Comparison of ENCODE assay signal across 8 cellular contexts in genomic region chr6:133979269-133979963, GRCh38. TPM values are rescaled to one million over a fixed set of nuclear protein-coding genes. Genes with fewer than 3 reads are reported as not detected.
DNase-seq lines count a peak whose midpoint lies in the region; ATAC-seq, FAIRE-seq and TF ChIP-seq lines count a peak whose summit lies in the region.
"Not testable (repeated sequence)": the region's sequence is repeated elsewhere in the genome, so short reads cannot be mapped to it uniquely, and the experiment has no call there.

No MANE protein-coding gene starts in this region.

- not testable (repeated sequence) for ATAC-seq in A549; PC-3; WTC11; foreskin keratinocyte; stimulated activated effector memory CD8-positive, alpha-beta T cell treated with anti-CD3 and anti-CD28 coated beads, Interleukin-12 subunit alpha, Interleukin-12 subunit beta, amount 100 ng/mL, for 72 hours
- ATAC-seq in left colon: peak; percentile 94

- H3K27me3 Mint-ChIP-seq in WTC11 (ENCODE audit: low read depth); mesothelial cell of epicardium (ENCODE audit: low read depth): not testable (repeated sequence)

- peaks cover 31% of the 10 kb centered on the region for H3K4me1 ChIP-seq in A549
- H3K4me1 ChIP-seq in HEK293 (ENCODE audit: control insufficient read depth, insufficient read depth, low read length): peaks cover 26% of the 10 kb centered on the region
- peaks cover 36% of the 10 kb centered on the region for H3K4me1 ChIP-seq in PC-3 (ENCODE audit: insufficient read depth, low read length)
- not testable (repeated sequence) for H3K4me1 ChIP-seq in foreskin keratinocyte

- not testable (repeated sequence) for BruUV-seq in PC-3 (replicated peaks; lab: Mats Ljungman, UMichigan)

- not testable (repeated sequence) for H3F3A ChIP-seq in PC-3 (ENCODE audit: low read length, unreplicated experiment)

- not testable (repeated sequence) for TF ChIP-seq POLR2A in A549 (IDR thresholded peaks at IDR 0.05; ENCODE audit: low read length)

- not testable (repeated sequence) for H3K4me3 ChIP-seq in A549; HEK293 (ENCODE audit: low read depth, low read length)
- H3K4me3 ChIP-seq in PC-3 (ENCODE audit: low read length): peak overlapping the region; percentile 30; the same call in 1 of the 2 replicates

- not testable (repeated sequence) for FAIRE-seq in A549 (lab: Jason Lieb, UNC)

- H3K27me3 ChIP-seq in PC-3 (ENCODE audit: low read length); foreskin keratinocyte: not testable (repeated sequence)

- 76% methylated on average over 7 of the region's 7 CpGs for WGBS in A549 (ENCODE audit: missing lambda C conversion rate)

- not testable (repeated sequence) for H3K9me3 ChIP-seq in A549; HEK293 (ENCODE audit: control insufficient read depth, insufficient read depth, low read depth, low read length); PC-3 (ENCODE audit: low read length)

- not testable (repeated sequence) for DNase-seq in A549 (ENCODE audit: low read depth in 1 of 2, low spot score in 1 of 2); PC-3; WTC11 (ENCODE audit: low spot score); foreskin keratinocyte; left colon; mesothelial cell of epicardium (ENCODE audit: low spot score in 2 of 2, unreplicated experiment in 2 of 2); stimulated activated effector memory CD8-positive, alpha-beta T cell treated with anti-CD3 and anti-CD28 coated beads, Interleukin-12 subunit alpha, Interleukin-12 subunit beta, amount 100 ng/mL, for 72 hours (ENCODE audit: low spot score in 2 of 2)

- not testable (repeated sequence) for TF ChIP-seq CTCF in A549 (IDR thresholded peaks at IDR 0.05); HEK293 (tag by site-specific recombination; IDR thresholded peaks at IDR 0.05); PC-3 (conservative IDR thresholded peaks at IDR 0.05; ENCODE audit: low read depth, low read length); WTC11 (IDR thresholded peaks at IDR 0.05); foreskin keratinocyte (conservative IDR thresholded peaks at IDR 0.05); mesothelial cell of epicardium (IDR thresholded peaks at IDR 0.05; ENCODE audit: unreplicated experiment)

- H3K9me3 Mint-ChIP-seq in WTC11; mesothelial cell of epicardium; stimulated activated effector memory CD8-positive, alpha-beta T cell treated with anti-CD3 and anti-CD28 coated beads, Interleukin-12 subunit alpha, Interleukin-12 subunit beta, amount 100 ng/mL, for 72 hours: not testable (repeated sequence)

- H4K20me1 ChIP-seq in PC-3 (ENCODE audit: low read length): not testable (repeated sequence)

- TF ChIP-seq EP300 in A549 (IDR thresholded peaks at IDR 0.05): not testable (repeated sequence)

- H3K9ac ChIP-seq in PC-3 (ENCODE audit: low read length): not testable (repeated sequence)

- CTCF ChIA-PET in A549 (lab: Yijun Ruan, JAX) (interaction anchor here (1.0 to 10.4 kb wide), 3 partner anchors 11 to 83 kb away, joined by 3 to 128 read pairs (median 3); no protein-coding TSS in a partner anchor), HEK293 (lab: Yijun Ruan, JAX) (interaction anchor here (0.7 to 10.9 kb wide), 8 partner anchors 24 to 130 kb away, joined by 3 to 304 read pairs (median 6); no protein-coding TSS in a partner anchor), PC-3 (lab: Charles Lee) (interaction anchor here (0.7 kb wide), 1 partner anchor 38 kb away, joined by 4 read pairs; no protein-coding TSS in a partner anchor), WTC11 (lab: Charles Lee) (interaction anchor here (1.3 kb wide), 1 partner anchor 58 kb away, joined by 3 read pairs; no protein-coding TSS in a partner anchor)

- peaks cover 6 to 20% of the 10 kb centered on the region in 2 experiments for H3K36me3 ChIP-seq in HEK293 (ENCODE audit: control insufficient read depth in 2 of 2, insufficient read depth in 1 of 2, low read length in 2 of 2)
- not testable (repeated sequence) for H3K36me3 ChIP-seq in PC-3 (ENCODE audit: low read depth, low read length)

- H2AFZ ChIP-seq in PC-3 (ENCODE audit: low read length): not testable (repeated sequence)

- POLR2A ChIA-PET in A549 (lab: Yijun Ruan, JAX); PC-3 (lab: Charles Lee; ENCODE audit: unreplicated experiment): not testable (repeated sequence)
- POLR2A ChIA-PET in HEK293 (lab: Yijun Ruan, JAX) (interaction anchor here (1.4 kb wide), 1 partner anchor 26 kb away, joined by 4 read pairs; the partner anchor contains the start of gene TBPL1), WTC11 (lab: Charles Lee) (interaction anchor here (0.6 kb wide), 2 partner anchors 104 to 111 kb away, joined by 4 read pairs; no protein-coding TSS in a partner anchor)

- H3K4me1 Mint-ChIP-seq in WTC11 (peaks cover 30% of the 10 kb centered on the region), mesothelial cell of epicardium (peaks cover 14% of the 10 kb centered on the region)
- H3K4me1 Mint-ChIP-seq in stimulated activated effector memory CD8-positive, alpha-beta T cell treated with anti-CD3 and anti-CD28 coated beads, Interleukin-12 subunit alpha, Interleukin-12 subunit beta, amount 100 ng/mL, for 72 hours: peaks cover 24% of the 10 kb centered on the region

- intact Hi-C loops in PC-3 (cut with micrococcal nuclease): not testable (repeated sequence)
- intact Hi-C loops in left colon (cut with DNase I, micrococcal nuclease): loop anchor here in 1 of 2 donors (10.0 kb wide), 1 partner anchor 55 kb away; no protein-coding TSS in a partner anchor

- not testable (repeated sequence) for H3K27ac ChIP-seq in A549; HEK293 (ENCODE audit: extremely low read depth, low read depth, low read length)
- peak overlapping the region; percentile 76 for H3K27ac ChIP-seq in PC-3 (ENCODE audit: low read length)
- H3K27ac ChIP-seq in foreskin keratinocyte: peak overlapping the region; percentile 30

- H3K36me3 Mint-ChIP-seq in WTC11 (peaks cover 17% of the 10 kb centered on the region), mesothelial cell of epicardium (peaks cover 13% of the 10 kb centered on the region)
- H3K36me3 Mint-ChIP-seq in stimulated activated effector memory CD8-positive, alpha-beta T cell treated with anti-CD3 and anti-CD28 coated beads, Interleukin-12 subunit alpha, Interleukin-12 subunit beta, amount 100 ng/mL, for 72 hours: peaks cover 43% of the 10 kb centered on the region

- H3K4me3 Mint-ChIP-seq in WTC11; mesothelial cell of epicardium; stimulated activated effector memory CD8-positive, alpha-beta T cell treated with anti-CD3 and anti-CD28 coated beads, Interleukin-12 subunit alpha, Interleukin-12 subunit beta, amount 100 ng/mL, for 72 hours: not testable (repeated sequence)

- TF ChIP-seq RAD21 in A549 (conservative IDR thresholded peaks at IDR 0.05 in 1 of 2, IDR thresholded peaks at IDR 0.05 in 1 of 2): not testable (repeated sequence)

- H3K9me2 ChIP-seq in PC-3 (replicated peaks; ENCODE audit: low read length): not testable (repeated sequence)

- H3K4me2 ChIP-seq in A549 (peak overlapping the region; percentile 28; the same call in 1 of the 3 replicates), PC-3 (ENCODE audit: low read length) (peak overlapping the region; percentile 80)

- peaks cover 45% of the 10 kb centered on the region for H3K79me2 ChIP-seq in PC-3 (ENCODE audit: low read length)

- H3K27ac Mint-ChIP-seq in WTC11: peak overlapping the region; percentile 75
- peak overlapping the region; percentile 8 for H3K27ac Mint-ChIP-seq in mesothelial cell of epicardium
- H3K27ac Mint-ChIP-seq in stimulated activated effector memory CD8-positive, alpha-beta T cell treated with anti-CD3 and anti-CD28 coated beads, Interleukin-12 subunit alpha, Interleukin-12 subunit beta, amount 100 ng/mL, for 72 hours: peak overlapping the region; percentile 24

TF ChIP-seq in HEK293, 187 proteins besides CTCF, POLR2A, EP300 and RAD21 (continues in another document):
- TF ChIP-seq MZF1 (tag by site-specific recombination; IDR thresholded peaks at IDR 0.05; ENCODE audit: borderline replicate concordance): peak; percentile 74

RNA-seq across cellular contexts. Expression of gene TBPL1, which starts 26.4 kb away (rescaled TPM):
- polyA plus RNA-seq in A549 (2011; rRNA removed) (29.9 and 41.1 TPM in 2 replicates), A549 (2017; fragmentation: RNase III; extraction: RNeasy Plus Mini Kit Qiagen cat#74134 plus additional on column Dnase treatment) (22.4 to 24.7 TPM (median 24.7 TPM) in 3 replicates), foreskin keratinocyte (32.5 and 37.6 TPM in 2 replicates)
- 15.7 and 16.4 TPM in 2 replicates for polyA plus RNA-seq in A549 (2012; cell fraction: cytosol; rRNA removed)
- 5.1 and 7.4 TPM in 2 replicates for polyA plus RNA-seq in A549 (2012; cell fraction: nucleus; rRNA removed)
- polyA minus RNA-seq in A549 (2011; rRNA and poly(A)+ RNA removed): 5.8 and 9.0 TPM in 2 replicates
- total RNA-seq in PC-3 (2014; rRNA removed) (17.7 and 30.8 TPM in 2 replicates), WTC11 (2021) (39.8 to 44.0 TPM (median 42.1 TPM) in 3 replicates), foreskin keratinocyte (38.1 and 41.5 TPM in 2 replicates), left colon (10 to 100 TPM; 18.2 to 22.2 TPM), mesothelial cell of epicardium (29.3 to 31.0 TPM (median 30.5 TPM) in 3 replicates)

Comparison
In these comparisons a context has a peak if more than half of its experiments do, and no peak if none do; other contexts are left out.
1. H3K27ac Mint-ChIP-seq: peak in every context shown above with its lines; median percentile 75 in WTC11; 24 in stimulated activated effector memory CD8-positive, alpha-beta T cell treated with anti-CD3 and anti-CD28 coated beads, Interleukin-12 subunit alpha, Interleukin-12 subunit beta, amount 100 ng/mL, for 72 hours; 8 in mesothelial cell of epicardium.